25 cellular contexts compared by ENCODE assay signal in the genomic region with DNA sequence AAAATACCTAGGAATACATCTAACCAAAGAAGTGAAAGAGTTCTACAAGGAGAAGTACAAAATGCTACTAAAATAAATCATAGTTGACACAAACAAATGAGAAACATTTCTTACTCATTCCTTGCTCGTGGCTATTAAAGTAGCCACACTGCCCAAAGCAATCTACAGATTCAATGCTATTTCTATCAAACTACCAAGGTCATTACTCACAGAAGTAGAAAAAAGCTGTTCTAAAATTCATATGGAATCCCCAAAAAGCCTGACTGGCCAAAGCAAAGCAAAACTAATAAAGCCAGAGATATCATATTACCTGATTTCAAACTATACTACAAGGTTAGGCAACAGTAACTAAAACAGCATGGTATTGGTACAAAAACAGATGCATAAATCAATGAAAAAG.
DNase-seq lines count a peak whose midpoint lies in the region; ATAC-seq, FAIRE-seq and TF ChIP-seq lines count a peak whose summit lies in the region.
"Had no signal": no experiment of that assay in that cellular context is flagged by ENCODE, and none has a peak within 500 bp of the region (broad histone marks: within the 10 kb centered on the region; RNA-seq: fewer than 3 reads in every experiment).

No MANE protein-coding gene starts in this region.

- no peaks in the 10 kb centered on the region for H3K36me3 Mint-ChIP-seq in astrocyte (ENCODE audit: low read depth, unreplicated experiment)
- H3K36me3 Mint-ChIP-seq in stimulated activated naive B cell treated with anti-CD40 and anti-IgM and Interleukin-4, amounts not matched to agents 10 μg/mL and 1 μg/mL and 100 μg/mL, for 72 hours = peaks cover 68 to 78% of the 10 kb centered on the region in 2 donors
- no peaks in the 10 kb centered on the region for H3K36me3 Mint-ChIP-seq in endodermal cell (ENCODE audit: low read depth)
- H3K36me3 Mint-ChIP-seq: brain had no signal

- H3K27ac Mint-ChIP-seq in astrocyte (ENCODE audit: unreplicated experiment) (no peak overlapping the region), endodermal cell (no peak overlapping the region)
- H3K27ac Mint-ChIP-seq in stimulated activated naive B cell treated with anti-CD40 and anti-IgM and Interleukin-4, amounts not matched to agents 10 μg/mL and 1 μg/mL and 100 μg/mL, for 72 hours = peak overlapping the region; percentile 91
- H3K27ac Mint-ChIP-seq: brain had no signal

- CTCF ChIA-PET in mammary epithelial cell (lab: Charles Lee; ENCODE audit: low non-redundant PET) = no interaction called here

- peak; percentile 40 for DNase-seq in mammary epithelial cell
- DNase-seq in breast epithelium (ENCODE audit: low spot score in 2 of 2) = no peak
- DNase-seq in astrocyte (ENCODE audit: low read depth) = peak; percentile 29
- DNase-seq in stimulated activated naive B cell treated with anti-CD40 and anti-IgM and Interleukin-4, amounts not matched to agents 10 μg/mL and 1 μg/mL and 100 μg/mL, for 72 hours = no peak
- no peak for DNase-seq in MV-4-11 (lab: John Stamatoyannopoulos, UW)
- no peak for DNase-seq in endodermal cell
- DNase-seq: CD4-positive, CD25-positive, alpha-beta regulatory T cell; effector memory CD4-positive, alpha-beta T cell; NCI-H2029 treated with DMSO at 0.1 percent for 48 hours; NCI-H345; NCI-H82; right cardiac atrium; stimulated activated CD4-positive, alpha-beta T cell treated with anti-CD3 and anti-CD28 coated beads, Interleukin-4, amount 100 ng/mL, for 1 hour; stimulated activated naive CD8-positive, alpha-beta T cell treated with anti-CD3 and anti-CD28 coated beads, Interleukin-15, Interleukin-2, amounts not matched to agents 100 U/mL and 50 U/mL, for 24 hours; T-helper 9 cell; tibial artery had no signal

- H3K4me1 Mint-ChIP-seq in astrocyte (ENCODE audit: low read depth, unreplicated experiment) (no peaks in the 10 kb centered on the region), endodermal cell (peaks cover 4% of the 10 kb centered on the region)
- peaks cover 45 to 88% of the 10 kb centered on the region in 2 donors for H3K4me1 Mint-ChIP-seq in stimulated activated naive B cell treated with anti-CD40 and anti-IgM and Interleukin-4, amounts not matched to agents 10 μg/mL and 1 μg/mL and 100 μg/mL, for 72 hours
- H3K4me1 Mint-ChIP-seq: brain had no signal

- intact Hi-C loops in mammary epithelial cell (cut with micrococcal nuclease) = no loop called here
- intact Hi-C loops in breast epithelium (cut with DNase I; ENCODE audit: low total_unique reads) = loop anchor here (10.0 kb wide), 1 partner anchor 345 kb away; no protein-coding TSS in a partner anchor

- H3K9me3 Mint-ChIP-seq in astrocyte (ENCODE audit: unreplicated experiment) = peaks cover 6% of the 10 kb centered on the region
- H3K9me3 Mint-ChIP-seq in stimulated activated naive B cell treated with anti-CD40 and anti-IgM and Interleukin-4, amounts not matched to agents 10 μg/mL and 1 μg/mL and 100 μg/mL, for 72 hours = peaks cover 26 to 34% of the 10 kb centered on the region in 2 donors
- peaks cover 33% of the 10 kb centered on the region for H3K9me3 Mint-ChIP-seq in endodermal cell

- H3K4me3 Mint-ChIP-seq in astrocyte (ENCODE audit: unreplicated experiment) (no peak overlapping the region), endodermal cell (no peak overlapping the region)
- H3K4me3 Mint-ChIP-seq in stimulated activated naive B cell treated with anti-CD40 and anti-IgM and Interleukin-4, amounts not matched to agents 10 μg/mL and 1 μg/mL and 100 μg/mL, for 72 hours = no peak overlapping the region
- H3K4me3 Mint-ChIP-seq: brain; CD4-positive, CD25-positive, alpha-beta regulatory T cell had no signal

- H3K27ac ChIP-seq in mammary epithelial cell (ENCODE audit: insufficient read depth, low read depth, low read length) = no peak overlapping the region
- no peak overlapping the region for H3K27ac ChIP-seq in breast epithelium
- peak overlapping the region; percentile 57; the same call in 1 of the 2 replicates for H3K27ac ChIP-seq in OCI-LY3 (ENCODE audit: low read length)
- H3K27ac ChIP-seq in astrocyte (ENCODE audit: low read depth, low read length) = no peak overlapping the region
- H3K27ac ChIP-seq in endodermal cell (ENCODE audit: low read depth, low read length) = no peak overlapping the region
- H3K27ac ChIP-seq: esophagus muscularis mucosa, parathyroid adenoma, tibial artery had no signal

- H3K79me2 ChIP-seq in mammary epithelial cell (ENCODE audit: insufficient read depth, low read length) (no peaks in the 10 kb centered on the region), OCI-LY3 (ENCODE audit: low read length) (no peaks in the 10 kb centered on the region), astrocyte (ENCODE audit: insufficient read depth, low read length) (no peaks in the 10 kb centered on the region)
- H3K79me2 ChIP-seq: parathyroid adenoma had no signal

- no peak for ATAC-seq in stimulated activated naive B cell treated with anti-CD40 and anti-IgM and Interleukin-4, amounts not matched to agents 10 μg/mL and 1 μg/mL and 100 μg/mL, for 72 hours (replicated peaks)
- ATAC-seq in HG02884 (IDR thresholded peaks at IDR 0.05; ENCODE audit: unreplicated experiment) = no peak
- ATAC-seq: right cardiac atrium; Right ventricle myocardium inferior; stimulated activated naive CD8-positive, alpha-beta T cell treated with anti-CD3 and anti-CD28 coated beads, Interleukin-15, Interleukin-2, amounts not matched to agents 100 U/mL and 50 U/mL, for 24 hours had no signal

- no peaks in the 10 kb centered on the region for H3K36me3 ChIP-seq in mammary epithelial cell (ENCODE audit: insufficient read depth, low read length)
- H3K36me3 ChIP-seq in breast epithelium = no peaks in the 10 kb centered on the region
- peaks cover 36% of the 10 kb centered on the region for H3K36me3 ChIP-seq in OCI-LY3 (replicated peaks; ENCODE audit: low read depth, low read length)
- H3K36me3 ChIP-seq in astrocyte (ENCODE audit: insufficient read depth, low read length) = no peaks in the 10 kb centered on the region
- H3K36me3 ChIP-seq in endodermal cell (ENCODE audit: control insufficient read depth, insufficient read depth, low read length) = no peaks in the 10 kb centered on the region
- H3K36me3 ChIP-seq: esophagus muscularis mucosa, tibial artery had no signal

- H3K9me3 ChIP-seq in mammary epithelial cell (replicated peaks; ENCODE audit: insufficient read depth, low read length) (no peaks in the 10 kb centered on the region), breast epithelium (peaks cover 8 to 12% of the 10 kb centered on the region in 2 donors), OCI-LY3 (ENCODE audit: insufficient read depth, low read length) (peaks cover 31% of the 10 kb centered on the region; the same call in 1 of the 2 replicates), astrocyte (ENCODE audit: insufficient read depth, low read depth, low read length) (no peaks in the 10 kb centered on the region), endodermal cell (ENCODE audit: control insufficient read depth, low read length) (peaks cover 29% of the 10 kb centered on the region)

- H3K27me3 Mint-ChIP-seq in astrocyte (ENCODE audit: low read depth, unreplicated experiment) = no peaks in the 10 kb centered on the region
- H3K27me3 Mint-ChIP-seq in stimulated activated naive B cell treated with anti-CD40 and anti-IgM and Interleukin-4, amounts not matched to agents 10 μg/mL and 1 μg/mL and 100 μg/mL, for 72 hours = no peaks in the 10 kb centered on the region
- peaks cover 2% of the 10 kb centered on the region for H3K27me3 Mint-ChIP-seq in endodermal cell (ENCODE audit: insufficient read depth)
- H3K27me3 Mint-ChIP-seq: brain; CD4-positive, CD25-positive, alpha-beta regulatory T cell had no signal

- H2AFZ ChIP-seq in mammary epithelial cell (ENCODE audit: low read depth, low read length) (no peak overlapping the region), OCI-LY3 (ENCODE audit: low read depth, low read length) (no peak overlapping the region), astrocyte (ENCODE audit: low read depth, low read length) (no peak overlapping the region)
- H2AFZ ChIP-seq: parathyroid adenoma had no signal

- dilution Hi-C loops in mammary epithelial cell (cut with HindIII; ENCODE audit: low sequenced_read_pairs) = no loop called here

- in situ Hi-C loops in mammary epithelial cell (cut with MboI; ENCODE audit: low sequenced_read_pairs in 2 of 2) = no loop called here

- no peak overlapping the region for H3K4me3 ChIP-seq in mammary epithelial cell (replicated peaks in 1 of 3; ENCODE audit: insufficient read depth in 1 of 3, low read depth in 2 of 3, low read length in 3 of 3)
- H3K4me3 ChIP-seq in breast epithelium = no peak overlapping the region
- H3K4me3 ChIP-seq in OCI-LY3 (ENCODE audit: low read length) = no peak overlapping the region
- H3K4me3 ChIP-seq in astrocyte (ENCODE audit: insufficient read depth, low read depth, low read length) = no peak overlapping the region
- no peak overlapping the region for H3K4me3 ChIP-seq in endodermal cell (ENCODE audit: low read length)
- H3K4me3 ChIP-seq: esophagus muscularis mucosa, tibial artery had no signal

- no TSS peak for BruUV-seq in mammary epithelial cell (replicated peaks; lab: Mats Ljungman, UMichigan)

- H3K4me1 ChIP-seq in mammary epithelial cell (ENCODE audit: insufficient read depth, low read length) (peaks cover 4% of the 10 kb centered on the region), breast epithelium (no peaks in the 10 kb centered on the region), OCI-LY3 (ENCODE audit: low read length) (peaks cover 65% of the 10 kb centered on the region), astrocyte (ENCODE audit: insufficient read depth, low read length) (no peaks in the 10 kb centered on the region), endodermal cell (ENCODE audit: control insufficient read depth, insufficient read depth, low read length) (no peaks in the 10 kb centered on the region)
- H3K4me1 ChIP-seq: esophagus muscularis mucosa, parathyroid adenoma, tibial artery had no signal

- FAIRE-seq in astrocyte (lab: Jason Lieb, UNC) = no peak
- FAIRE-seq: colon, D721Med, keratinocyte had no signal

- no peak for TF ChIP-seq CTCF in mammary epithelial cell (conservative IDR thresholded peaks at IDR 0.05 in 1 of 2, IDR thresholded peaks at IDR 0.05 in 1 of 2; ENCODE audit: extremely low read depth in 1 of 2, insufficient read depth in 1 of 2, low read depth in 1 of 2, low read length in 2 of 2)
- no peak for TF ChIP-seq CTCF in breast epithelium (IDR thresholded peaks at IDR 0.05)
- TF ChIP-seq CTCF in OCI-LY3 (IDR thresholded peaks at IDR 0.05; ENCODE audit: low read depth, low read length) = no peak
- TF ChIP-seq CTCF in astrocyte (IDR thresholded peaks at IDR 0.05; ENCODE audit: insufficient read depth, low read depth, low read length) = no peak
- no peak for TF ChIP-seq CTCF in endodermal cell (conservative IDR thresholded peaks at IDR 0.05)

- TF ChIP-seq POLR2A in breast epithelium (IDR thresholded peaks at IDR 0.05) = no peak

- no peak overlapping the region for H3K4me2 ChIP-seq in mammary epithelial cell (ENCODE audit: insufficient read depth, low read depth, low read length)
- H3K4me2 ChIP-seq in OCI-LY3 (ENCODE audit: low read length) = no peak overlapping the region
- H3K4me2 ChIP-seq in astrocyte (ENCODE audit: low read length) = no peak overlapping the region

- H3K9ac ChIP-seq in mammary epithelial cell (ENCODE audit: insufficient read depth, low read length) (no peak overlapping the region), OCI-LY3 (ENCODE audit: low read length) (no peak overlapping the region), astrocyte (ENCODE audit: low read length) (no peak overlapping the region), endodermal cell (ENCODE audit: extremely low read depth, low read length, poor library complexity, severe bottlenecking) (no peak overlapping the region)
- H3K9ac ChIP-seq: parathyroid adenoma had no signal

- H4K20me1 ChIP-seq in mammary epithelial cell (ENCODE audit: insufficient read depth, low read length) = no peaks in the 10 kb centered on the region
- no peaks in the 10 kb centered on the region for H4K20me1 ChIP-seq in OCI-LY3 (ENCODE audit: insufficient read depth, low read length)
- H4K20me1 ChIP-seq in astrocyte (ENCODE audit: insufficient read depth, low read length) = no peaks in the 10 kb centered on the region

- H3K27me3 ChIP-seq in mammary epithelial cell (ENCODE audit: insufficient read depth, low read length) (no peaks in the 10 kb centered on the region), breast epithelium (no peaks in the 10 kb centered on the region), OCI-LY3 (ENCODE audit: low read depth, low read length) (no peaks in the 10 kb centered on the region), astrocyte (ENCODE audit: insufficient read depth, low read length) (no peaks in the 10 kb centered on the region), endodermal cell (ENCODE audit: control insufficient read depth, insufficient read depth, low read length, poor library complexity, severe bottlenecking) (no peaks in the 10 kb centered on the region)
- H3K27me3 ChIP-seq: esophagus muscularis mucosa, tibial artery had no signal

- WGBS in mammary epithelial cell (ENCODE audit: low coverage, missing lambda C conversion rate) = 29% methylated on average over 1 of the region's 1 CpG
- 89 to 94% methylated on average over 1 of the region's 1 CpG for WGBS in endodermal cell (ENCODE audit: insufficient coverage in 1 of 2, insufficient read length in 1 of 2), 2 experiments

Comparison
In these comparisons a context has a peak if more than half of its experiments do, and no peak if none do; other contexts are left out.
1. DNase-seq: peak in mammary epithelial cell (single experiment) and astrocyte (single experiment); none in breast epithelium (0 of 2), stimulated activated naive B cell treated with anti-CD40 and anti-IgM and Interleukin-4, amounts not matched to agents 10 μg/mL and 1 μg/mL and 100 μg/mL, for 72 hours (single experiment), MV-4-11 (single experiment) and endodermal cell (single experiment).